ENCODE assay signal across 12 cellular contexts in genomic region chr1:48789903-48790302, GRCh38. TPM values are rescaled to one million over a fixed set of nuclear protein-coding genes. Genes with fewer than 3 reads are reported as not detected.
A peak's percentile ranks its signal among the peaks of the same experiment; 100 is the strongest.
DNase-seq lines count a peak whose midpoint lies in the region; ATAC-seq, FAIRE-seq and TF ChIP-seq lines count a peak whose summit lies in the region.
"Had no signal": no experiment of that assay in that cellular context is flagged by ENCODE, and none has a peak within 500 bp of the region (broad histone marks: within the 10 kb centered on the region; RNA-seq: fewer than 3 reads in every experiment).

No MANE protein-coding gene starts in this region.

- H3K4me1 ChIP-seq in MM.1S (ENCODE audit: low read length): peaks cover 59% of the 10 kb centered on the region
- H3K4me1 ChIP-seq in SK-N-SH (ENCODE audit: control insufficient read depth in 1 of 2, insufficient read depth in 2 of 2, low read depth in 1 of 2, low read length in 1 of 2): no peaks in the 10 kb centered on the region

- no peak for FAIRE-seq in GM12891 (lab: Jason Lieb, UNC)

- POLR2A ChIA-PET in SK-N-SH (lab: Yijun Ruan, JAX): no interaction called here

- H3K27ac ChIP-seq in MM.1S (ENCODE audit: low read length) (peak overlapping the region; percentile 69), SK-N-SH (ENCODE audit: low read depth in 2 of 2, low read length in 1 of 2) (no peak overlapping the region)
- H3K27ac ChIP-seq: C4-2B had no signal

- H3F3A ChIP-seq in MM.1S (ENCODE audit: insufficient read depth, low read length) (peaks cover 14% of the 10 kb centered on the region), SK-N-SH (replicated peaks; ENCODE audit: insufficient read depth) (no peaks in the 10 kb centered on the region)

- TF ChIP-seq POLR2A in GM12891 (IDR thresholded peaks at IDR 0.05; ENCODE audit: low read depth, low read length): no peak

- no peak for TF ChIP-seq CTCF in MM.1S (IDR thresholded peaks at IDR 0.05; ENCODE audit: low read length)
- TF ChIP-seq CTCF in SK-N-SH (IDR thresholded peaks at IDR 0.05): no peak

- DNase-seq in GM12891 (ENCODE audit: insufficient read length, low spot score) (no peak), MM.1S (no peak), medulla oblongata (ENCODE audit: extremely low spot score) (peak; percentile 20), dermis blood vessel endothelial cell (no peak), SK-N-SH (no peak), NCI-H526 treated with DMSO at 0.1 percent for 48 hours (lab: John Stamatoyannopoulos, UW) (no peak)
- DNase-seq: effector CD8-positive, alpha-beta T cell; NCI-H187 treated with DMSO at 0.1 percent for 48 hours had no signal

- H3K9ac ChIP-seq in MM.1S (ENCODE audit: low read length) (peak overlapping the region; percentile 30; the same call in 1 of the 2 replicates), SK-N-SH (no peak overlapping the region)

- no peak for TF ChIP-seq EP300 in SK-N-SH (IDR thresholded peaks at IDR 0.05; ENCODE audit: borderline replicate concordance in 1 of 2, low read depth in 1 of 2, low read length in 1 of 2)

- H3K27me3 ChIP-seq in MM.1S (replicated peaks; ENCODE audit: insufficient read depth, low read length): no peaks in the 10 kb centered on the region
- H3K27me3 ChIP-seq in SK-N-SH (ENCODE audit: insufficient read depth): no peaks in the 10 kb centered on the region

- H2AFZ ChIP-seq in MM.1S (ENCODE audit: low read length) (peak overlapping the region; percentile 57), SK-N-SH (ENCODE audit: low read depth) (no peak overlapping the region)

- peak; percentile 20 for ATAC-seq in GM21515 (IDR thresholded peaks at IDR 0.05; ENCODE audit: unreplicated experiment)
- ATAC-seq in GM21390 (IDR thresholded peaks at IDR 0.05; ENCODE audit: unreplicated experiment): no peak

- H3K9me3 ChIP-seq in MM.1S (replicated peaks; ENCODE audit: insufficient read depth, low read length) (no peaks in the 10 kb centered on the region), SK-N-SH (no peaks in the 10 kb centered on the region)

- TF ChIP-seq RAD21 in SK-N-SH (IDR thresholded peaks at IDR 0.05; ENCODE audit: low read length): no peak

- H3K79me2 ChIP-seq in MM.1S (ENCODE audit: low read length): no peaks in the 10 kb centered on the region
- no peaks in the 10 kb centered on the region for H3K79me2 ChIP-seq in SK-N-SH (ENCODE audit: insufficient read depth)

- CTCF ChIA-PET in SK-N-SH (lab: Yijun Ruan, JAX): interaction anchor here (1.4 kb wide), 1 partner anchor 27 kb away, joined by 3 read pairs; no protein-coding TSS in a partner anchor

- H3K4me2 ChIP-seq in MM.1S (ENCODE audit: low read depth, low read length): peak overlapping the region; percentile 52
- H3K4me2 ChIP-seq in SK-N-SH: no peak overlapping the region

- H4K20me1 ChIP-seq in MM.1S (ENCODE audit: insufficient read depth, low read length) (no peaks in the 10 kb centered on the region), SK-N-SH (ENCODE audit: insufficient read depth) (no peaks in the 10 kb centered on the region)

- H3K4me3 ChIP-seq in MM.1S (ENCODE audit: low read length) (0 out of 2 replicates have a peak overlapping the region, but pooled peaks have one; percentile 15), SK-N-SH (ENCODE audit: low read depth in 2 of 2, low read length in 1 of 2) (no peak overlapping the region)

- H3K36me3 ChIP-seq in MM.1S (replicated peaks; ENCODE audit: insufficient read depth, low read length) (no peaks in the 10 kb centered on the region), SK-N-SH (replicated peaks in 1 of 2; ENCODE audit: control insufficient read depth in 1 of 2, insufficient read depth in 2 of 2, low read length in 1 of 2) (no peaks in the 10 kb centered on the region)

- H3K9me2 ChIP-seq in MM.1S (replicated peaks; ENCODE audit: insufficient read depth, low read length) (no peaks in the 10 kb centered on the region), SK-N-SH (no peaks in the 10 kb centered on the region)

- WGBS in SK-N-SH (ENCODE audit: low lambda C conversion rate): 78% methylated on average over 4 of the region's 4 CpGs

TF ChIP-seq in GM12891, 5 proteins besides CTCF, POLR2A, EP300 and RAD21:
- TF ChIP-seq SPI1 (IDR thresholded peaks at IDR 0.05; ENCODE audit: low read depth, low read length) (peak; percentile 37; the same call in 1 of the 2 replicates), TAF1 (IDR thresholded peaks at IDR 0.05; ENCODE audit: low read depth, low read length) (no peak), PAX5 (IDR thresholded peaks at IDR 0.05; ENCODE audit: insufficient read depth, low read length, severe bottlenecking) (no peak)

TF ChIP-seq in SK-N-SH, 30 proteins besides CTCF, POLR2A, EP300 and RAD21 (continues in another document):
- no peak for TF ChIP-seq MXI1 (IDR thresholded peaks at IDR 0.05; ENCODE audit: low read depth, low read length)
- TF ChIP-seq ZBTB33 (IDR thresholded peaks at IDR 0.05; ENCODE audit: borderline replicate concordance, low read depth): no peak
- no peak for TF ChIP-seq MEF2A (IDR thresholded peaks at IDR 0.05; ENCODE audit: borderline replicate concordance, low read depth)
- no peak for TF ChIP-seq JUND (IDR thresholded peaks at IDR 0.05)
- TF ChIP-seq RXRA (IDR thresholded peaks at IDR 0.05; ENCODE audit: borderline replicate concordance, low read depth): no peak
- TF ChIP-seq USF1 (IDR thresholded peaks at IDR 0.05; ENCODE audit: borderline replicate concordance, low read depth): no peak
- TF ChIP-seq GATA2 (CRISPR knock-in tag; IDR thresholded peaks at IDR 0.05): no peak
- no peak for TF ChIP-seq NFIC (IDR thresholded peaks at IDR 0.05; ENCODE audit: borderline replicate concordance)
- TF ChIP-seq ELF1 (IDR thresholded peaks at IDR 0.05): no peak
- TF ChIP-seq SMC3 (IDR thresholded peaks at IDR 0.05; ENCODE audit: low read depth, low read length): no peak
- no peak for TF ChIP-seq USF2 (IDR thresholded peaks at IDR 0.05; ENCODE audit: borderline replicate concordance, low read depth, low read length)
- no peak for TF ChIP-seq REST (IDR thresholded peaks at IDR 0.05; ENCODE audit: low read depth, low read length)
- TF ChIP-seq TCF12 (IDR thresholded peaks at IDR 0.05): no peak
- no peak for TF ChIP-seq YY1 (IDR thresholded peaks at IDR 0.05; ENCODE audit: low read depth)
- no peak for TF ChIP-seq FOXJ3 (CRISPR knock-in tag; IDR thresholded peaks at IDR 0.05)
- no peak for TF ChIP-seq RCOR1 (IDR thresholded peaks at IDR 0.05; ENCODE audit: low read length)

RNA-seq across cellular contexts. Expression of gene BEND5, which starts 13.2 kb away (rescaled TPM):
- polyA plus RNA-seq in GM12891 (2012; ENCODE audit: low read depth, missing spikeins): 0.56 TPM
- total RNA-seq in dermis blood vessel endothelial cell: 0.17 and 0.47 TPM in 2 replicates
- polyA plus RNA-seq in SK-N-SH (2012; rRNA removed): 4.3 and 5.6 TPM in 2 replicates
- 5.8 and 6.3 TPM in 2 replicates for polyA plus RNA-seq in SK-N-SH (2012; cell fraction: cytosol; rRNA removed)
- polyA plus RNA-seq in SK-N-SH (2012; cell fraction: nucleus; rRNA removed): 3.2 and 4.1 TPM in 2 replicates
- total RNA-seq: G401 had no signal
